ENCODE assay signal across 15 cellular contexts in genomic region chr2:2647156-2647555, GRCh38.
DNase-seq lines count a peak whose midpoint lies in the region; ATAC-seq and TF ChIP-seq lines count a peak whose summit lies in the region.
"Had no signal": no experiment of that assay in that cellular context is flagged by ENCODE, and none has a peak within 500 bp of the region (broad histone marks: within the 10 kb centered on the region; RNA-seq: fewer than 3 reads in every experiment).

No MANE protein-coding gene starts in this region.

- H3K4me1 ChIP-seq in CD4-positive, CD25-positive, alpha-beta regulatory T cell (ENCODE audit: control insufficient read depth, insufficient read depth, low read length, poor library complexity, severe bottlenecking), result peaks cover 7% of the 10 kb centered on the region
- H3K4me1 ChIP-seq: SJCRH30 had no signal

- no peak for TF ChIP-seq CTCF in epithelial cell of proximal tubule (conservative IDR thresholded peaks at IDR 0.05; ENCODE audit: low read depth, low read length)

- H3K27ac ChIP-seq in CD4-positive, CD25-positive, alpha-beta regulatory T cell (ENCODE audit: insufficient read depth, low read length, poor library complexity, severe bottlenecking), result no peak overlapping the region
- H3K27ac ChIP-seq: left ventricle myocardium inferior, SJCRH30 had no signal

- H3K27ac Mint-ChIP-seq in CD4-positive, CD25-positive, alpha-beta regulatory T cell, result peak overlapping the region in 2 of 3 donors; percentile 86 to 91
- H3K27ac Mint-ChIP-seq: dendritic cell treated with granulocyte-macrophage colony-stimulating factor and Interleukin-4, amounts not matched to agents 40 ng/mL and 50 ng/mL, for 4 days; stimulated activated naive CD8-positive, alpha-beta T cell treated with anti-CD3 and anti-CD28 coated beads, Interleukin-15, Interleukin-2, amounts not matched to agents 100 ng/mL and 50 ng/mL, for 24 hours had no signal

- no peaks in the 10 kb centered on the region for H3K27me3 ChIP-seq in CD4-positive, CD25-positive, alpha-beta regulatory T cell (ENCODE audit: control insufficient read depth, insufficient read depth, low read length)
- H3K27me3 ChIP-seq: SJCRH30 had no signal

- H3K4me1 Mint-ChIP-seq in CD4-positive, CD25-positive, alpha-beta regulatory T cell, result peaks cover 0 to 29% (median 3%) of the 10 kb centered on the region in 4 donors

- peaks cover 4% of the 10 kb centered on the region for H3K27me3 Mint-ChIP-seq in CD4-positive, CD25-positive, alpha-beta regulatory T cell
- H3K27me3 Mint-ChIP-seq: dendritic cell treated with granulocyte-macrophage colony-stimulating factor and Interleukin-4, amounts not matched to agents 40 ng/mL and 50 ng/mL, for 4 days; stimulated activated naive CD8-positive, alpha-beta T cell treated with anti-CD3 and anti-CD28 coated beads, Interleukin-15, Interleukin-2, amounts not matched to agents 100 ng/mL and 50 ng/mL, for 24 hours had no signal

- H3K4me3 Mint-ChIP-seq in CD4-positive, CD25-positive, alpha-beta regulatory T cell, result peak overlapping the region in 2 of 4 donors; percentile 67 to 76
- H3K4me3 Mint-ChIP-seq: dendritic cell treated with granulocyte-macrophage colony-stimulating factor and Interleukin-4, amounts not matched to agents 40 ng/mL and 50 ng/mL, for 4 days; stimulated activated naive CD8-positive, alpha-beta T cell treated with anti-CD3 and anti-CD28 coated beads, Interleukin-15, Interleukin-2, amounts not matched to agents 100 ng/mL and 50 ng/mL, for 24 hours had no signal

- H3K9me3 Mint-ChIP-seq in CD4-positive, CD25-positive, alpha-beta regulatory T cell, result no peaks in the 10 kb centered on the region
- H3K9me3 Mint-ChIP-seq: dendritic cell treated with granulocyte-macrophage colony-stimulating factor and Interleukin-4, amounts not matched to agents 40 ng/mL and 50 ng/mL, for 4 days had no signal

- no peak for ATAC-seq in CD4-positive, CD25-positive, alpha-beta regulatory T cell (ENCODE audit: low read depth in 2 of 2)
- ATAC-seq in GM18907 (IDR thresholded peaks at IDR 0.05; ENCODE audit: unreplicated experiment) (peak; percentile 32), left colon (no peak), GM21515 (IDR thresholded peaks at IDR 0.05; ENCODE audit: unreplicated experiment) (no peak)

- intact Hi-C loops in left colon (cut with DNase I, micrococcal nuclease), result no loop called here
- intact Hi-C loops in cardiac septum (cut with DNase I), result loop anchor here (10.0 kb wide), 1 partner anchor 208 kb away; no protein-coding TSS in a partner anchor

- no peaks in the 10 kb centered on the region for H3K9me3 ChIP-seq in CD4-positive, CD25-positive, alpha-beta regulatory T cell (ENCODE audit: control insufficient read depth in 2 of 2, low read length in 2 of 2)
- H3K9me3 ChIP-seq: SJCRH30 had no signal

- no peaks in the 10 kb centered on the region for H3K36me3 ChIP-seq in CD4-positive, CD25-positive, alpha-beta regulatory T cell (ENCODE audit: control insufficient read depth, insufficient read depth, low read length)
- H3K36me3 ChIP-seq: left ventricle myocardium inferior, SJCRH30 had no signal

- H3K36me3 Mint-ChIP-seq in CD4-positive, CD25-positive, alpha-beta regulatory T cell, result no peaks in the 10 kb centered on the region

- H3K4me3 ChIP-seq in CD4-positive, CD25-positive, alpha-beta regulatory T cell (ENCODE audit: low read depth, low read length), result no peak overlapping the region
- H3K4me3 ChIP-seq in epithelial cell of proximal tubule (ENCODE audit: low read depth, low read length), result peak overlapping the region; percentile 11
- H3K4me3 ChIP-seq: left ventricle myocardium inferior, SJCRH30 had no signal

- peak in 1 of 3 donors; percentile 22 for DNase-seq in CD4-positive, CD25-positive, alpha-beta regulatory T cell
- DNase-seq in RKO (ENCODE audit: low spot score), result peak; percentile 72
- DNase-seq in epithelial cell of proximal tubule (ENCODE audit: low read depth), result no peak
- no peak for DNase-seq in AML-193 (lab: John Stamatoyannopoulos, UW)
- DNase-seq in left colon, result no peak
- DNase-seq in cardiac septum (ENCODE audit: low spot score), result no peak
- DNase-seq: activated CD4-positive, CD25-positive, alpha-beta regulatory T cell; COR-L47; KG1; left ventricle myocardium inferior; SJCRH30 had no signal
